Comparison of ENCODE assay signal across 9 cellular contexts in the genomic region with DNA sequence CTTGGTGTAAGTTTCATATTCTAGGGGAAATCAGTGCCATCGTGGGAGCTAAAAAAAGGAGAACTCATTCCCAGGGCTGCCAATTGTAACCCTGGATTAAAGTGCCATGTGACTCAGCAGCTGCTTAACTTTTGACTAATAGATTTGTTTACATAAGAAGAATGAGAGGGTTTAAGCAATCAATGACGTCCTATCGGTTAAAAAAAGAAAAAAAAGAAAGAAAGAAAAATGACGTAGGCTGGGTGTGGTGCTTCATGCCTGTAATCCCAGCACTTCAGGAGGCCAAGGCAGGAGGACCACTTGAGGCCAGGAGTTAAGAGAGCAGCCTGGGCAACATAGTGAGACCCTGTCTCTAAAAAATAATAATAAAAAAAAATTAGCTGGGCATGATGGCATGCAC.
DNase-seq lines count a peak whose midpoint lies in the region; ATAC-seq and TF ChIP-seq lines count a peak whose summit lies in the region.
"Had no signal": no experiment of that assay in that cellular context is flagged by ENCODE, and none has a peak within 500 bp of the region (broad histone marks: within the 10 kb centered on the region; RNA-seq: fewer than 3 reads in every experiment).

No MANE protein-coding gene starts in this region.

- ATAC-seq in mucosa of descending colon (peak; percentile 14), HG02884 (IDR thresholded peaks at IDR 0.05; ENCODE audit: unreplicated experiment) (no peak), GM21526 (IDR thresholded peaks at IDR 0.05; ENCODE audit: low FRiP score, unreplicated experiment) (no peak)

- H3K27me3 Mint-ChIP-seq in MCF 10A (ENCODE audit: insufficient read depth, unreplicated experiment) = no peaks in the 10 kb centered on the region

- DNase-seq in BJ (ENCODE audit: low read depth) (peak; percentile 65), HT-29 (ENCODE audit: low spot score) (peak; percentile 54), MCF 10A (ENCODE audit: unreplicated experiment) (peak; percentile 93), mucosa of descending colon (no peak), mesenteric fat pad (ENCODE audit: low spot score) (no peak), NCI-H2107 treated with DMSO at 0.1 percent for 48 hours (lab: John Stamatoyannopoulos, UW; ENCODE audit: unreplicated experiment) (no peak)
- DNase-seq: foreskin melanocyte had no signal

- POLR2A ChIA-PET in BJ (lab: Charles Lee) = no interaction called here
- POLR2A ChIA-PET in MCF 10A (lab: Yijun Ruan, JAX) = interaction anchor here (0.6 to 15.6 kb wide), 10 partner anchors 17 to 347 kb away, joined by 3 to 481 read pairs (median 4); no protein-coding TSS in a partner anchor

- H3K4me3 ChIP-seq in BJ (ENCODE audit: low read depth, low read length) (no peak overlapping the region), mucosa of descending colon (no peak overlapping the region)

- no peaks in the 10 kb centered on the region for H3K27me3 ChIP-seq in BJ (ENCODE audit: control insufficient read depth, insufficient read depth, low read length)

- peak overlapping the region; percentile 13 for H3K4me3 Mint-ChIP-seq in MCF 10A (ENCODE audit: unreplicated experiment)

- H3K9me3 ChIP-seq in mucosa of descending colon = no peaks in the 10 kb centered on the region

- peaks cover 57% of the 10 kb centered on the region for H3K4me1 ChIP-seq in mucosa of descending colon (ENCODE audit: low read depth)

- CTCF ChIA-PET in BJ (lab: Yijun Ruan, JAX) (interaction anchor here (1.0 to 2.6 kb wide), 2 partner anchors 10 to 49 kb away, joined by 3 to 7 read pairs; no protein-coding TSS in a partner anchor), MCF 10A (lab: Yijun Ruan, JAX) (interaction anchor here (0.9 to 1.5 kb wide), 5 partner anchors 14 to 1909 kb away, joined by 3 to 7 read pairs (median 3); no protein-coding TSS in a partner anchor)

- no TSS peak for BruUV-seq in MCF 10A (replicated peaks; lab: Mats Ljungman, UMichigan)

- intact Hi-C loops in MCF 10A (cut with micrococcal nuclease) (no loop called here), mucosa of descending colon (cut with DNase I, micrococcal nuclease) (no loop called here)

- H3K36me3 ChIP-seq in BJ (ENCODE audit: control insufficient read depth, insufficient read depth, low read length) (no peaks in the 10 kb centered on the region), mucosa of descending colon (ENCODE audit: low read depth) (no peaks in the 10 kb centered on the region)

- H3K36me3 Mint-ChIP-seq in MCF 10A (ENCODE audit: insufficient read depth, unreplicated experiment) = peaks cover 15% of the 10 kb centered on the region

- TF ChIP-seq CTCF in BJ (IDR thresholded peaks at IDR 0.05; ENCODE audit: insufficient read depth, low read depth, low read length) (no peak), MCF 10A (IDR thresholded peaks at IDR 0.05; ENCODE audit: unreplicated experiment) (no peak), mucosa of descending colon (IDR thresholded peaks at IDR 0.05) (no peak)

- H3K27ac Mint-ChIP-seq in MCF 10A (ENCODE audit: low read depth, unreplicated experiment) = peak overlapping the region; percentile 84

- H3K4me1 Mint-ChIP-seq in MCF 10A (ENCODE audit: insufficient read depth, unreplicated experiment) = peaks cover 53% of the 10 kb centered on the region

- H3K9me3 Mint-ChIP-seq in MCF 10A (ENCODE audit: unreplicated experiment) = peaks cover 8% of the 10 kb centered on the region

Comparison
In these comparisons a context has a peak if more than half of its experiments do, and no peak if none do; other contexts are left out.
1. DNase-seq: peak in BJ (single experiment), HT-29 (single experiment) and MCF 10A (single experiment); none in mucosa of descending colon (0 of 3), mesenteric fat pad (single experiment) and NCI-H2107 treated with DMSO at 0.1 percent for 48 hours (single experiment).